ENCODE assay signal across 8 cellular contexts in the genomic region with DNA sequence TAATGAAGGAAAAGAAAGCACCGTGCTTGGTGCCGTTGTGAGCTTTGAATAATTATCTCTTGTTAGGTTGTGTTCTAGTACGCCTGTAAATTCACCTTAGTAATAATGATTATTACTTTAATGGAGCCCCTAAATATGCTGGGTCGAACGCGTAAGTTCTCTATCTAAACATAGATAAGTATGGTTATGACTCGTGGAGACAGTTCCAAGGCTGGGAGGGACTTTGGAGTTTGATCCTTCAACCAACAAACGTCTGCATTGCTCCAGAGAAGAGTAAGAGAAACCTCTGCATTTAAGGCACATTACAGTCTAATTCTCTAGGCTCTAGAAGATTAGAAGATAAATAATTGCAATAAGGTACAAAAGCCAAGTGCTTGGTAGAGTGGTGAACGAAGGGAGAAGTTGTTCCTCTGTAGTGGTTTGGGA. TPM values are rescaled to one million over a fixed set of nuclear protein-coding genes. Genes with fewer than 3 reads are reported as not detected.
DNase-seq lines count a peak whose midpoint lies in the region; ATAC-seq and TF ChIP-seq lines count a peak whose summit lies in the region.

No MANE protein-coding gene starts in this region.

- TSS peak; percentile 88 for BruUV-seq in PC-3 (replicated peaks; lab: Mats Ljungman, UMichigan)

- DNase-seq in PC-3, result no peak
- DNase-seq in effector memory CD4-positive, alpha-beta T cell, result no peak
- no peak for DNase-seq in NCI-H187 treated with DMSO at 0.1 percent for 48 hours (lab: John Stamatoyannopoulos, UW)
- no peak for DNase-seq in ureter (ENCODE audit: low spot score)
- DNase-seq in cerebellar nuclear complex (lab: John Stamatoyannopoulos, UW), result no peak

- POLR2A ChIA-PET in PC-3 (lab: Charles Lee; ENCODE audit: unreplicated experiment), result no interaction called here

- peaks cover 43% of the 10 kb centered on the region for H3K79me2 ChIP-seq in PC-3 (ENCODE audit: low read length)

- H2AFZ ChIP-seq in PC-3 (ENCODE audit: low read length), result peak overlapping the region; percentile 97

- H3K4me2 ChIP-seq in BLaER1 (peak overlapping the region; percentile 91), PC-3 (ENCODE audit: low read length) (peak overlapping the region; percentile 84)

- H3K9me2 ChIP-seq in PC-3 (replicated peaks; ENCODE audit: low read length), result no peaks in the 10 kb centered on the region

- no peaks in the 10 kb centered on the region for H3F3A ChIP-seq in PC-3 (ENCODE audit: low read length, unreplicated experiment)

- TF ChIP-seq CTCF in PC-3 (conservative IDR thresholded peaks at IDR 0.05; ENCODE audit: low read depth, low read length), result no peak

- H3K4me1 ChIP-seq in BLaER1, result peaks cover 34% of the 10 kb centered on the region
- H3K4me1 ChIP-seq in PC-3 (ENCODE audit: insufficient read depth, low read length), result peaks cover 20% of the 10 kb centered on the region
- peaks cover 10% of the 10 kb centered on the region for H3K4me1 ChIP-seq in effector memory CD4-positive, alpha-beta T cell (ENCODE audit: control insufficient read depth, insufficient read depth, low read length, poor library complexity, severe bottlenecking)
- H3K4me1 ChIP-seq in muscle layer of duodenum (ENCODE audit: control insufficient read depth in 1 of 2, insufficient read depth in 2 of 2, low read length in 2 of 2), result peaks cover 10 to 37% of the 10 kb centered on the region in 2 donors

- H3K9ac ChIP-seq in BLaER1 (peak overlapping the region; percentile 95), PC-3 (ENCODE audit: low read length) (peak overlapping the region; percentile 91)

- peaks cover 13% of the 10 kb centered on the region; the same call in 1 of the 2 replicates for H4K20me1 ChIP-seq in BLaER1
- H4K20me1 ChIP-seq in PC-3 (ENCODE audit: low read length), result no peaks in the 10 kb centered on the region

- H3K4me3 ChIP-seq in BLaER1 (peak overlapping the region; percentile 95), PC-3 (ENCODE audit: low read length) (peak overlapping the region; percentile 97), muscle layer of duodenum (ENCODE audit: low read depth in 1 of 2, low read length in 2 of 2) (peak overlapping the region; percentile 76 to 100)
- H3K4me3 ChIP-seq in effector memory CD4-positive, alpha-beta T cell (ENCODE audit: insufficient read depth, low read depth, low read length, poor library complexity, severe bottlenecking), result peak overlapping the region; percentile 83

- peaks cover 56% of the 10 kb centered on the region for H3K36me3 ChIP-seq in BLaER1
- H3K36me3 ChIP-seq in PC-3 (ENCODE audit: low read depth, low read length), result peaks cover 20% of the 10 kb centered on the region
- peaks cover 7% of the 10 kb centered on the region for H3K36me3 ChIP-seq in effector memory CD4-positive, alpha-beta T cell (ENCODE audit: control insufficient read depth, insufficient read depth, low read length)
- peaks cover 9 to 23% of the 10 kb centered on the region in 2 donors for H3K36me3 ChIP-seq in muscle layer of duodenum (ENCODE audit: control insufficient read depth in 1 of 2, insufficient read depth in 2 of 2, low read length in 2 of 2)

- H3K9me3 ChIP-seq in BLaER1, result peaks cover 41% of the 10 kb centered on the region
- 0 out of 2 replicates have a peak, but pooled peaks cover 6% of the 10 kb centered on the region for H3K9me3 ChIP-seq in PC-3 (ENCODE audit: low read length)
- no peaks in the 10 kb centered on the region for H3K9me3 ChIP-seq in effector memory CD4-positive, alpha-beta T cell (ENCODE audit: control insufficient read depth, low read length)
- no peaks in the 10 kb centered on the region for H3K9me3 ChIP-seq in muscle layer of duodenum (ENCODE audit: control insufficient read depth in 1 of 2, low read length in 2 of 2)

- peak; percentile 2 for ATAC-seq in GM21526 (IDR thresholded peaks at IDR 0.05; ENCODE audit: low FRiP score, unreplicated experiment)
- peak; percentile 10 for ATAC-seq in PC-3

- intact Hi-C loops in PC-3 (cut with micrococcal nuclease), result loop anchor here (1.0 to 2.0 kb wide), 2 partner anchors 21 to 84 kb away; a partner anchor contains a TSS

- CTCF ChIA-PET in PC-3 (lab: Charles Lee), result interaction anchor here (1.3 kb wide), 1 partner anchor 86 kb away, joined by 4 read pairs; no protein-coding TSS in a partner anchor

- H3K27ac ChIP-seq in BLaER1, result peak overlapping the region; percentile 94
- H3K27ac ChIP-seq in PC-3 (ENCODE audit: low read length), result peak overlapping the region; percentile 75
- peak overlapping the region; percentile 80 for H3K27ac ChIP-seq in effector memory CD4-positive, alpha-beta T cell (ENCODE audit: insufficient read depth, low read length, poor library complexity, severe bottlenecking)
- H3K27ac ChIP-seq in muscle layer of duodenum (ENCODE audit: low read length), result peak overlapping the region; percentile 97

- H3K27me3 ChIP-seq in BLaER1, result no peaks in the 10 kb centered on the region
- no peaks in the 10 kb centered on the region for H3K27me3 ChIP-seq in PC-3 (ENCODE audit: low read length)
- no peaks in the 10 kb centered on the region for H3K27me3 ChIP-seq in effector memory CD4-positive, alpha-beta T cell (replicated peaks; ENCODE audit: control insufficient read depth, insufficient read depth, low read length, poor library complexity, severe bottlenecking)
- no peaks in the 10 kb centered on the region for H3K27me3 ChIP-seq in muscle layer of duodenum (ENCODE audit: low read depth, low read length)

RNA-seq across cellular contexts. Expression of a gene that starts 0.5 kb away (rescaled TPM):
- total RNA-seq in PC-3 (2014; rRNA removed) (13.5 and 17.9 TPM in 2 replicates), ureter (16.8 TPM)

RNA-seq across cellular contexts. Expression of a gene that starts 0.7 kb away (rescaled TPM):
- total RNA-seq in PC-3 (2014; rRNA removed) (20.6 and 24.2 TPM in 2 replicates), ureter (54.4 TPM)

RNA-seq across cellular contexts. Expression of a gene that starts 21.4 kb away (rescaled TPM):
- total RNA-seq in PC-3 (2014; rRNA removed) (0.84 and 1.2 TPM in 2 replicates), ureter (0.23 TPM)

RNA-seq across cellular contexts. Expression of a gene that starts 51.6 kb away (rescaled TPM):
- total RNA-seq in PC-3 (2014; rRNA removed), result 81.8 and 91.5 TPM in 2 replicates
- total RNA-seq in ureter, result 111 TPM
